In the genomic region with DNA sequence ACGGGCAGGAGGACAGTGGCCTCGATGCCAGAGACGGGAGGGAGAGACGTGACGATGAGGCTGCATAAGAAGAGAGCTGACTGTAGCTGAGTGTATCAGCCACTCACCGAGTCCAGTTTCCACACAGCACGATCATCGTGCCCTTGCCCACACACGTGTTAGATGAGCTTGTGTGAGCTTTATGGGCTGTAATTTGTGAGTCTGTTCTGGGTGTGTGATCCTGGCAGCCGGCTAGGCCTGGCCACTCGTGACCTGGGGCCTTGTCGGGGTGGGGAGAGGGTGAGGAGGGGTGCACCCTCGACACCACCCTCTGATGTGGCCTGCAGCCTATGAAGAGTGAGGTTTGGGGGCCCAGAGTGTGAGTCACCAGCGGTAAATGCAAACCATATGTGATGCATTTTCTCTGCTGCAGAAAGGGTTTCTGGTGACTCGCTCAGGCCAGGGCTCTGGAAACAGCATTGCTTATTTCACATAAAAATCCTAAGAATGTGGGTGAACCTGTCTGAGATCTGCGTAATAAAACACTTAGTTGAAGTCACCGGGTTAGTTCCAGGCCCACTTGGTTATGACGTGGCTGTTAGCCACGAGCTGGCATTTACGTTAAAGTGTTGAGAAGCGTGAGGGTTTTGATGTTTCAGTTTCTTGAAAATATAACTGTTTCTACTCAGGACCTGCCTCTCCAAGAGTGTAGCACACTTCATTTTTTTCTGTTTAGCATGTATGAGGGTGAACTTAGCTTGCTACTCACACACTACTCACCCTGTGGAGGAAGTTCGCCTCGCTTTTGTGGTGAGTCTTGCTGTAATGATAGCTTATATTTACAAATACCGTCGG, we compare ENCODE assay signal across 8 cellular contexts. TPM values are rescaled to one million over a fixed set of nuclear protein-coding genes. Genes with fewer than 3 reads are reported as not detected.
DNase-seq lines count a peak whose midpoint lies in the region; ATAC-seq, FAIRE-seq and TF ChIP-seq lines count a peak whose summit lies in the region.

No MANE protein-coding gene starts in this region.

- in situ Hi-C loops in HepG2 (cut with HindIII; ENCODE audit: extremely low pct_ligation_motif_present, low pct_unique_long_range_greater_than_20kb), result no loop called here

- peak overlapping the region; percentile 73 for H3K4ac ChIP-seq in trophoblast cell (ENCODE audit: low read depth, low read length)

- H3K36me3 ChIP-seq in HepG2 (replicated peaks in 1 of 2; ENCODE audit: control insufficient read depth in 1 of 2, insufficient read depth in 2 of 2, low read length in 2 of 2) (no peaks in the 10 kb centered on the region), right lobe of liver (no peaks in the 10 kb centered on the region), esophagus squamous epithelium (peaks cover 4 to 57% (median 11%) of the 10 kb centered on the region in 3 donors), trophoblast cell (ENCODE audit: control insufficient read depth in 1 of 2, insufficient read depth in 2 of 2, low read length in 2 of 2) (peaks cover 26 to 27% of the 10 kb centered on the region in 2 experiments)

- H2AFZ ChIP-seq in HepG2 (ENCODE audit: low read length), result no peak overlapping the region
- peak overlapping the region; percentile 2 for H2AFZ ChIP-seq in trophoblast cell (ENCODE audit: insufficient read depth, low read length, poor library complexity)

- WGBS in HepG2 (ENCODE audit: low lambda C conversion rate), result 39% methylated on average over 24 of the region's 25 CpGs
- WGBS in right lobe of liver (ENCODE audit: insufficient coverage, low coverage, low lambda C conversion rate, missing lambda C conversion rate), result 60% methylated on average over 21 of the region's 25 CpGs
- 34 to 40% methylated on average over 22 of the region's 25 CpGs for WGBS in esophagus squamous epithelium, 2 donors
- WGBS in trophoblast cell (ENCODE audit: extremely low coverage, insufficient coverage, insufficient read length), result no CpG with 5 or more reads among the region's 25 CpGs

- H3K9me3 ChIP-seq in HepG2 (ENCODE audit: low read length), result no peaks in the 10 kb centered on the region
- H3K9me3 ChIP-seq in right lobe of liver, result no peaks in the 10 kb centered on the region
- H3K9me3 ChIP-seq in esophagus squamous epithelium, result no peaks in the 10 kb centered on the region
- H3K9me3 ChIP-seq in trophoblast cell (ENCODE audit: insufficient read depth, low read depth, low read length), result no peaks in the 10 kb centered on the region

- H4K91ac ChIP-seq in trophoblast cell (ENCODE audit: low read depth, low read length), result peak overlapping the region; percentile 88

- TF ChIP-seq CTCF in HepG2 (CRISPR knock-in tag; IDR thresholded peaks at IDR 0.05) (no peak), right lobe of liver (IDR thresholded peaks at IDR 0.05) (no peak), esophagus squamous epithelium (IDR thresholded peaks at IDR 0.05) (no peak)

- TF ChIP-seq POLR2A in HepG2 (IDR thresholded peaks at IDR 0.05; ENCODE audit: insufficient read depth in 1 of 2, low read depth in 2 of 2, low read length in 2 of 2) (no peak), right lobe of liver (IDR thresholded peaks at IDR 0.05) (no peak), esophagus squamous epithelium (IDR thresholded peaks at IDR 0.05) (no peak)

- ATAC-seq in HepG2 (no peak), right lobe of liver (no peak), HG02973 (IDR thresholded peaks at IDR 0.05; ENCODE audit: unreplicated experiment) (no peak), HG03196 (IDR thresholded peaks at IDR 0.05; ENCODE audit: unreplicated experiment) (no peak)

- peak overlapping the region; percentile 31 for H4K12ac ChIP-seq in trophoblast cell (ENCODE audit: low read depth, low read length)

- H4K8ac ChIP-seq in trophoblast cell (ENCODE audit: low read depth, low read length), result peak overlapping the region; percentile 63

- H2BK12ac ChIP-seq in trophoblast cell (ENCODE audit: low read length), result peak overlapping the region; percentile 96

- peak overlapping the region; percentile 92 for H3K18ac ChIP-seq in trophoblast cell (ENCODE audit: low read length)

- no peak for TF ChIP-seq RAD21 in HepG2 (CRISPR knock-in tag; IDR thresholded peaks at IDR 0.05)

- no peak for FAIRE-seq in HepG2 (lab: Jason Lieb, UNC)

- TF ChIP-seq EP300 in HepG2 (IDR thresholded peaks at IDR 0.05; ENCODE audit: low read depth in 2 of 2, low read length in 2 of 2) (no peak), HepG2 (CRISPR knock-in tag; IDR thresholded peaks at IDR 0.05; ENCODE audit: borderline replicate concordance) (no peak)

- H3K4me2 ChIP-seq in HepG2 (ENCODE audit: low read depth, low read length) (no peak overlapping the region), trophoblast cell (ENCODE audit: low read length) (peak overlapping the region; percentile 40)

- BruUV-seq in HepG2 (replicated peaks; lab: Mats Ljungman, UMichigan), result no TSS peak

- peaks cover 47% of the 10 kb centered on the region for H3K79me1 ChIP-seq in trophoblast cell (ENCODE audit: low read length)

- peak overlapping the region; percentile 79 for H3K14ac ChIP-seq in trophoblast cell (ENCODE audit: low read length)

- H3K27ac ChIP-seq in HepG2 (ENCODE audit: extremely low read length, insufficient read depth, low read length), result no peak overlapping the region
- no peak overlapping the region for H3K27ac ChIP-seq in right lobe of liver
- H3K27ac ChIP-seq in esophagus squamous epithelium, result peak overlapping the region; percentile 60 to 95 (median 92)
- H3K27ac ChIP-seq in trophoblast cell (ENCODE audit: low read depth, low read length), result peak overlapping the region; percentile 97

- H3K4me3 ChIP-seq in HepG2 (replicated peaks in 1 of 3; ENCODE audit: insufficient read depth in 1 of 3, low read depth in 2 of 3, low read length in 3 of 3) (no peak overlapping the region), right lobe of liver (no peak overlapping the region), esophagus squamous epithelium (peak overlapping the region in 3 of 4 donors; percentile 14 to 91 (median 24)), trophoblast cell (ENCODE audit: low read depth, low read length) (no peak overlapping the region)

- CTCF ChIA-PET in HepG2 (lab: Yijun Ruan, JAX; ENCODE audit: low intra/inter-chr PET ratio, low total read pairs), result no interaction called here

- no peaks in the 10 kb centered on the region for H3K79me2 ChIP-seq in HepG2 (ENCODE audit: insufficient read depth, low read length)
- H3K79me2 ChIP-seq in trophoblast cell (ENCODE audit: control insufficient read depth, insufficient read depth, low read length, poor library complexity), result peaks cover 57% of the 10 kb centered on the region

- H2BK120ac ChIP-seq in trophoblast cell (ENCODE audit: insufficient read depth, low read length, poor library complexity), result peak overlapping the region; percentile 85

- H3K9ac ChIP-seq in HepG2 (ENCODE audit: insufficient read depth, low read depth, low read length) (no peak overlapping the region), trophoblast cell (ENCODE audit: low read length) (no peak overlapping the region)

- H3K27me3 ChIP-seq in HepG2 (ENCODE audit: control insufficient read depth in 1 of 2, insufficient read depth in 2 of 2, low read length in 2 of 2) (peaks cover 25 to 81% of the 10 kb centered on the region in 2 experiments), right lobe of liver (peaks cover 0 to 6% of the 10 kb centered on the region in 2 donors), esophagus squamous epithelium (peaks cover 0 to 24% (median 0%) of the 10 kb centered on the region in 4 donors), trophoblast cell (ENCODE audit: insufficient read depth, low read length) (peaks cover 5% of the 10 kb centered on the region)

- DNase-seq in HepG2 (ENCODE audit: low spot score) (no peak), right lobe of liver (no peak), esophagus squamous epithelium (lab: John Stamatoyannopoulos, UW) (no peak), trophoblast cell (peak; percentile 77 to 85), GM19240 (ENCODE audit: insufficient read length, low spot score) (no peak)
- peak; percentile 77 for DNase-seq in activated CD8-positive, alpha-beta memory T cell treated with anti-CD3 and anti-CD28 coated beads, Interleukin-2, amount 50 U/mL, for 1 hour (ENCODE audit: extremely low read depth)

- POLR2A ChIA-PET in HepG2 (lab: Yijun Ruan, JAX), result no interaction called here

- intact Hi-C loops in HepG2 (cut with micrococcal nuclease; ENCODE audit: unreplicated experiment), result no loop called here
- intact Hi-C loops in right lobe of liver (cut with DNase I), result no loop called here
- intact Hi-C loops in esophagus squamous epithelium (cut with DNase I), result no loop called here

- H2BK5ac ChIP-seq in trophoblast cell (ENCODE audit: low read depth, low read length, poor library complexity), result peak overlapping the region; percentile 90

- H4K20me1 ChIP-seq in HepG2 (ENCODE audit: insufficient read depth, low read length), result peaks cover 20% of the 10 kb centered on the region; the same call in 1 of the 2 replicates

- H3K4me1 ChIP-seq in HepG2 (ENCODE audit: insufficient read depth, low read length) (peaks cover 18% of the 10 kb centered on the region), right lobe of liver (no peaks in the 10 kb centered on the region), esophagus squamous epithelium (peaks cover 36 to 86% (median 63%) of the 10 kb centered on the region in 3 donors), trophoblast cell (ENCODE audit: control insufficient read depth in 1 of 2, insufficient read depth in 2 of 2, low read length in 2 of 2) (peaks cover 62 to 71% of the 10 kb centered on the region in 2 experiments)

- H3K23ac ChIP-seq in trophoblast cell (ENCODE audit: low read length), result no peak overlapping the region

- H2AK5ac ChIP-seq in trophoblast cell (ENCODE audit: low read length), result peak overlapping the region; percentile 53

RNA-seq across cellular contexts. Expression of gene METRNL, which starts 4.2 kb away (rescaled TPM):
- total RNA-seq in HepG2 (2016; rRNA removed; fragmentation: Illumina TruSeq; extraction: Trizol) (0.66 and 1.2 TPM in 2 replicates), right lobe of liver (10 to 100 TPM in 1 of 6 experiments, 1 to 10 TPM in 5; 2.3 to 18.6 (median 5.9) TPM), esophagus squamous epithelium (100 to 1,000 TPM in 1 of 4 donors, 10 to 100 TPM in 3; 80.3 to 137 (median 87.7) TPM)
- total RNA-seq in HepG2 (2016; cell fraction: cytosol; rRNA removed; fragmentation: Illumina TruSeq; extraction: Trizol; ENCODE audit: low read depth), result 0.81 and 1.1 TPM in 2 replicates
- total RNA-seq in HepG2 (2016; cell fraction: insoluble cytoplasmic fraction; rRNA removed; fragmentation: Illumina TruSeq; extraction: Trizol), result 0.56 and 1.0 TPM in 2 replicates
- total RNA-seq in HepG2 (2016; cell fraction: membrane; rRNA removed; fragmentation: Illumina TruSeq; extraction: Trizol), result 1.7 and 2.2 TPM in 2 replicates
- 0.31 TPM in 1 of 2 replicates, not detected in the other for total RNA-seq in HepG2 (2016; cell fraction: nucleus; rRNA removed; fragmentation: Illumina TruSeq; extraction: Trizol)
- 0.84 and 1.4 TPM in 2 replicates for polyA plus RNA-seq in HepG2 (2011; rRNA removed)
- 2.1 and 2.5 TPM in 2 replicates for polyA plus RNA-seq in HepG2 (2011; cell fraction: cytosol; rRNA removed)
- polyA plus RNA-seq in HepG2 (2011; cell fraction: nucleus; rRNA removed), result 1.2 and 1.8 TPM in 2 replicates
- polyA plus RNA-seq in HepG2 (2012), result 0.23 and 0.79 TPM in 2 replicates
- polyA plus RNA-seq in HepG2 (2016; cell fraction: cytosol; fragmentation: Illumina TruSeq; extraction: Trizol; ENCODE audit: low read depth), result 1.1 and 1.2 TPM in 2 replicates
- polyA plus RNA-seq in HepG2 (2016; cell fraction: insoluble cytoplasmic fraction; fragmentation: Illumina TruSeq; extraction: Trizol; ENCODE audit: low read depth), result 0.69 and 0.92 TPM in 2 replicates
- polyA plus RNA-seq in HepG2 (2016; cell fraction: membrane; fragmentation: Illumina TruSeq; extraction: Trizol; ENCODE audit: low read depth), result 2.1 TPM in 2 replicates
- polyA plus RNA-seq in HepG2 (2016; cell fraction: nucleus; fragmentation: Illumina TruSeq; extraction: Trizol; ENCODE audit: insufficient read depth, low read depth), result 1.2 and 1.3 TPM in 2 replicates
- 2.5 and 12.3 TPM in 2 replicates for polyA minus RNA-seq in HepG2 (2011; rRNA and poly(A)+ RNA removed; ENCODE audit: low replicate concordance)
- 2.9 and 4.6 TPM in 2 replicates for polyA minus RNA-seq in HepG2 (2011; cell fraction: cytosol; rRNA and poly(A)+ RNA removed)
- 0.87 and 1.4 TPM in 2 replicates for polyA minus RNA-seq in HepG2 (2011; cell fraction: nucleus; rRNA and poly(A)+ RNA removed)
- polyA plus RNA-seq in trophoblast cell (2013), result 73.5 and 78.5 TPM in 2 replicates

Comparison
In these comparisons a context has a peak if more than half of its experiments do, and no peak if none do; other contexts are left out.
1. DNase-seq: peak in activated CD8-positive, alpha-beta memory T cell treated with anti-CD3 and anti-CD28 coated beads, Interleukin-2, amount 50 U/mL, for 1 hour (single experiment) and trophoblast cell (2 of 2); none in HepG2 (single experiment), right lobe of liver (0 of 3), esophagus squamous epithelium (single experiment) and GM19240 (single experiment).
2. H3K27ac ChIP-seq: peak in esophagus squamous epithelium (4 of 4) and trophoblast cell (single experiment); none in HepG2 (single experiment) and right lobe of liver (0 of 3).
3. H3K4me3 ChIP-seq: peak in esophagus squamous epithelium (3 of 4); none in HepG2 (0 of 3), right lobe of liver (0 of 3) and trophoblast cell (single experiment).
4. RNA of gene METRNL, which starts 4.2 kb away (total RNA-seq): 80.3 to 137 TPM in esophagus squamous epithelium; 2.3 to 18.6 TPM in right lobe of liver and 0.31 to 2.2 TPM in HepG2; every median in the first group is over 4 times any median in the second.